Comparison of ENCODE assay signal across 2 cellular contexts in the genomic region with DNA sequence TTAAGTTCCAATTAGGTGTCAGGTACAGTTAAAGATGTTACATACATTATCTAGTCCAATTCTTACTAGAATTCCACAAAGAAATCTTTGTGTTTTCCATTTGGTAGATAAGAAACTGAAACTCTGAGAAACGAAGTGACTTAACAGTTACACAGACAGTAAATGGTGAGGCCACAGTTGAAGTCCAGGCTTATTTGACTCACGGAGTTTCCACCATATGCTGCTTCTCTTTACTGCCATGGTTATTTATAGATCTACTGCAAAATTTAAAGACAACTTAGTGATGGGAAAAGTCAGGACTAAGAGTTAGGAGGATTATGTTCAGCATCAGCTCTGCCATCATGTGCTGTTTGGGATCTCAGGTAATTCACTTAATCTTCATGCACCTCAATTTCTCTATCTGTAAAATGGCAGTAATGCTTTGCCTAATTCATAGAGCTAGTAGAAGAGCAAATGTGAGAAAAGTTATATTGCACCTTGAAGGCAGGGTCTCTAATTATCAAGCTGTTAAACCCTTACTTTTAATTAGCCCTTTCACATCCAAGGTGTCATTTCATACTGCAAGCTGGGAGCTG.
TF ChIP-seq lines count a peak whose summit lies in the region.

No MANE protein-coding gene starts in this region.

TF ChIP-seq in GM23338, 12 proteins besides CTCF, POLR2A, EP300 and RAD21 (continued from another document):
- TF ChIP-seq ETS1 (IDR thresholded peaks at IDR 0.05) (no peak), REST (IDR thresholded peaks at IDR 0.05; ENCODE audit: unreplicated experiment) (no peak), JUNB (IDR thresholded peaks at IDR 0.05; ENCODE audit: unreplicated experiment) (no peak), ZNF462 (CRISPR knock-in tag; IDR thresholded peaks at IDR 0.05) (no peak), EZH2 (IDR thresholded peaks at IDR 0.05; ENCODE audit: low read depth, unreplicated experiment) (no peak), EZH2phosphoT487 (IDR thresholded peaks at IDR 0.05; ENCODE audit: unreplicated experiment) (no peak), STAT1 (IDR thresholded peaks at IDR 0.05; ENCODE audit: unreplicated experiment) (no peak), CREB1 (CRISPR knock-in tag; IDR thresholded peaks at IDR 0.05; ENCODE audit: low read depth) (no peak), ZNF331 (CRISPR knock-in tag; IDR thresholded peaks at IDR 0.05; ENCODE audit: low read depth) (no peak)
TF ChIP-seq in GM23338: peak in this region for 0.

TF ChIP-seq in K562, 482 proteins besides CTCF, POLR2A, EP300 and RAD21 (continued from another document):
- 0 out of 2 replicates have a peak, but pooled peaks have one; percentile 58 for TF ChIP-seq ADNP (tag; IDR thresholded peaks at IDR 0.05)
- peak; percentile 7 to 29; a peak in 1 of 4 replicates for TF ChIP-seq KDM1A (IDR thresholded peaks at IDR 0.05)
- no peak for TF ChIP-seq KLF16 (IDR thresholded peaks at IDR 0.05)
- TF ChIP-seq MEF2D (tag; conservative IDR thresholded peaks at IDR 0.05; ENCODE audit: low read depth), result 0 out of 2 replicates have a peak, but pooled peaks have one; percentile 46
- TF ChIP-seq RBM25 (IDR thresholded peaks at IDR 0.05; ENCODE audit: low read depth, low read length, severe bottlenecking), result peak; percentile 86
- TF ChIP-seq HDAC2 (IDR thresholded peaks at IDR 0.05), result 0 out of 2 replicates have a peak, but pooled peaks have one; percentile 52
